Comparison of ENCODE assay signal across 8 cellular contexts in genomic region chr4:3531306-3531886, GRCh38. TPM values are rescaled to one million over a fixed set of nuclear protein-coding genes. Genes with fewer than 3 reads are reported as not detected.
A peak's percentile ranks its signal among the peaks of the same experiment; 100 is the strongest.
DNase-seq lines count a peak whose midpoint lies in the region; ATAC-seq, FAIRE-seq and TF ChIP-seq lines count a peak whose summit lies in the region.

No MANE protein-coding gene starts in this region.

- H3K36me3 ChIP-seq in OCI-LY1 (ENCODE audit: insufficient read depth, low read length), result no peaks in the 10 kb centered on the region
- no peaks in the 10 kb centered on the region for H3K36me3 ChIP-seq in neural cell (ENCODE audit: insufficient read depth, low read length)

- H3K9me3 ChIP-seq in OCI-LY1 (ENCODE audit: low read length), result no peaks in the 10 kb centered on the region
- no peaks in the 10 kb centered on the region for H3K9me3 ChIP-seq in neural cell (ENCODE audit: low read length)

- H3K79me2 ChIP-seq in OCI-LY1 (ENCODE audit: insufficient read depth, low read length) (no peaks in the 10 kb centered on the region), neural cell (replicated peaks; ENCODE audit: insufficient read depth, low read length) (peaks cover 24% of the 10 kb centered on the region)

- H3K27ac ChIP-seq in OCI-LY1 (ENCODE audit: low read depth, low read length, poor library complexity, severe bottlenecking) (no peak overlapping the region), neural cell (ENCODE audit: low read length) (peak overlapping the region; percentile 61)

- H3K4me1 ChIP-seq in OCI-LY1 (ENCODE audit: insufficient read depth, low read length, severe bottlenecking), result peaks cover 12% of the 10 kb centered on the region

- no peak for FAIRE-seq in frontal cortex (lab: Jason Lieb, UNC)

- H3K9me2 ChIP-seq in OCI-LY1 (ENCODE audit: low read depth, low read length) (no peaks in the 10 kb centered on the region), neural cell (ENCODE audit: insufficient read depth, low read length) (no peaks in the 10 kb centered on the region)

- TF ChIP-seq CTCF in OCI-LY1 (IDR thresholded peaks at IDR 0.05; ENCODE audit: low read length), result no peak
- no peak for TF ChIP-seq CTCF in epithelial cell of esophagus (IDR thresholded peaks at IDR 0.05; ENCODE audit: insufficient read depth, low read depth, low read length, missing control alignments)
- TF ChIP-seq CTCF in neural cell (IDR thresholded peaks at IDR 0.05; ENCODE audit: poor library complexity, severe bottlenecking), result no peak
- TF ChIP-seq CTCF in GM10266 (IDR thresholded peaks at IDR 0.05; ENCODE audit: control insufficient read depth, insufficient read depth, low read depth, missing control alignments), result no peak

- peak; percentile 26 for DNase-seq in GM03348 (ENCODE audit: low spot score)
- DNase-seq in epithelial cell of esophagus (ENCODE audit: low read depth), result peak; percentile 60
- no peak for DNase-seq in frontal cortex (ENCODE audit: low spot score in 2 of 2)
- DNase-seq in NCI-H1092 treated with DMSO at 0.1 percent for 48 hours (lab: John Stamatoyannopoulos, UW), result no peak
- no peak for DNase-seq in GM10266 (ENCODE audit: extremely low spot score)

- ATAC-seq in GM21423 (IDR thresholded peaks at IDR 0.05; ENCODE audit: unreplicated experiment), result no peak

- H3K4me3 ChIP-seq in OCI-LY1 (ENCODE audit: low read depth, low read length, poor library complexity, severe bottlenecking), result peak overlapping the region; percentile 90
- peak overlapping the region; percentile 63 for H3K4me3 ChIP-seq in epithelial cell of esophagus (ENCODE audit: low read length)
- peak overlapping the region; percentile 89 for H3K4me3 ChIP-seq in neural cell (ENCODE audit: low read length)

- no peak for TF ChIP-seq EP300 in neural cell (conservative IDR thresholded peaks at IDR 0.05; ENCODE audit: poor library complexity, severe bottlenecking)

- H3K4me2 ChIP-seq in OCI-LY1 (ENCODE audit: low read length), result peak overlapping the region; percentile 93
- peak overlapping the region; percentile 87 for H3K4me2 ChIP-seq in neural cell (ENCODE audit: low read length)

- H3F3A ChIP-seq in OCI-LY1 (ENCODE audit: insufficient read depth, low read length) (no peaks in the 10 kb centered on the region), neural cell (ENCODE audit: insufficient read depth, low read length, poor library complexity, severe bottlenecking) (no peaks in the 10 kb centered on the region)

- H3K9ac ChIP-seq in OCI-LY1 (ENCODE audit: low read length) (peak overlapping the region; percentile 79), neural cell (ENCODE audit: low read length) (peak overlapping the region; percentile 80)

- no peak overlapping the region for H2AFZ ChIP-seq in OCI-LY1 (ENCODE audit: low read length)
- no peak overlapping the region for H2AFZ ChIP-seq in neural cell (ENCODE audit: low read depth, low read length)

- H3K27me3 ChIP-seq in OCI-LY1 (ENCODE audit: insufficient read depth, low read length), result no peaks in the 10 kb centered on the region
- H3K27me3 ChIP-seq in neural cell (ENCODE audit: insufficient read depth, low read depth, low read length), result no peaks in the 10 kb centered on the region

- H4K20me1 ChIP-seq in OCI-LY1 (ENCODE audit: insufficient read depth, low read length) (no peaks in the 10 kb centered on the region), neural cell (ENCODE audit: insufficient read depth) (no peaks in the 10 kb centered on the region)

- TF ChIP-seq RAD21 in neural cell (conservative IDR thresholded peaks at IDR 0.05), result no peak

TF ChIP-seq in neural cell, 6 proteins besides CTCF, POLR2A, EP300 and RAD21:
- TF ChIP-seq MXI1 (conservative IDR thresholded peaks at IDR 0.05; ENCODE audit: poor library complexity, severe bottlenecking) (no peak), EZH2 (IDR thresholded peaks at IDR 0.05; ENCODE audit: borderline replicate concordance, insufficient read depth, low read length, poor library complexity, severe bottlenecking) (no peak), TAF1 (IDR thresholded peaks at IDR 0.05; ENCODE audit: low read depth) (no peak), SMC3 (conservative IDR thresholded peaks at IDR 0.05; ENCODE audit: poor library complexity) (no peak), REST (IDR thresholded peaks at IDR 0.05; ENCODE audit: borderline replicate concordance) (no peak), POLR2AphosphoS5 (IDR thresholded peaks at IDR 0.05) (no peak)

RNA-seq across cellular contexts. Expression of gene LRPAP1, which starts 0.8 kb away (rescaled TPM):
- polyA plus RNA-seq in neural cell, result 91.1 and 123 TPM in 2 replicates
- polyA minus RNA-seq in neural cell, result 36.8 and 62.6 TPM in 2 replicates
- total RNA-seq in frontal cortex, result 13.5 TPM

Comparison
In these comparisons a context has a peak if more than half of its experiments do, and no peak if none do; other contexts are left out.
1. DNase-seq: peak in GM03348 (single experiment) and epithelial cell of esophagus (single experiment); none in frontal cortex (0 of 2), NCI-H1092 treated with DMSO at 0.1 percent for 48 hours (single experiment) and GM10266 (single experiment).
2. Peak in every context shown above with its lines, with median percentiles within 50 percentile points of each other: H3K4me3 ChIP-seq.